In the genomic region with DNA sequence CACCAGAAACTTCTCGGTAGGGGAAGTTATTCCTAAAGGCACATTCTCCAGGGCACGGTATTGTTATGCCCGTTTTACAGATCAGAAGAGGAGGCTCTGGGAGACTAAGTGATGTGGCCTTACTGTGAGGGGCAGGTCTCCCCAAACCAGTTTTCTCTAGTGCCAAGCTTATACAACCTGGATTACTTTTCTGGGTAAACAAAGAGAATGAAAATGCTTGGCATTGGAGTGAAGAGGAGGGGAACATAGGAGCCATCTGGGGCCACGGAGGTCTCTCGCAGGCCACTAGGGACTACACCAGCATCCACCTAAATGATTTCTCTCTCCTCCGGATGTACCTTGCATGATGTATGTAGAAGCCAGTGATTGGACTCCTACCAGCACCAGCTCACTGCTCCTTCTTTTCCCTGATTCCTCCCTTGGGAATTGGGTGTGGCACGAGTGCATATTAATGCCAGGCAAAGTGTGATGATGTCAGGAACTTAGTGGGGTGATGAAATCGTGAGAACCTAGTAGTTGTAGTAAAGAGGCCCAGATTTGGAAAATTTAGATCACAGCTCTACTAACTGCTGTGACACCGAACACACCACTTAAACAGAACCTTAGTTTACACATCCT, we compare ENCODE assay signal across 8 cellular contexts. TPM values are rescaled to one million over a fixed set of nuclear protein-coding genes. Genes with fewer than 3 reads are reported as not detected.
DNase-seq lines count a peak whose midpoint lies in the region; ATAC-seq and TF ChIP-seq lines count a peak whose summit lies in the region.

No MANE protein-coding gene starts in this region.

- H3K4me1 ChIP-seq in iPS-15b (ENCODE audit: control insufficient read depth, insufficient read depth, low read length) = peaks cover 14% of the 10 kb centered on the region
- H3K4me1 ChIP-seq in thoracic aorta (ENCODE audit: control insufficient read depth in 1 of 2, low read depth in 2 of 2) = peaks cover 0 to 4% of the 10 kb centered on the region in 2 donors

- H3K9me3 Mint-ChIP-seq in activated T-helper 17 cell treated with anti-CD3 and anti-CD28 coated beads, Interleukin-2, amount 50 U/mL, for 72 hours = no peaks in the 10 kb centered on the region

- H3K9ac ChIP-seq in iPS-15b (ENCODE audit: low read depth, low read length) = peak overlapping the region; percentile 92

- no peaks in the 10 kb centered on the region for H3K9me3 ChIP-seq in iPS-15b (ENCODE audit: control insufficient read depth, insufficient read depth, low read length)
- H3K9me3 ChIP-seq in thoracic aorta = no peaks in the 10 kb centered on the region

- TF ChIP-seq CTCF in thoracic aorta (IDR thresholded peaks at IDR 0.05) = no peak

- peak overlapping the region in 1 of 2 donors; percentile 54 for H3K27ac ChIP-seq in thoracic aorta

- H3K4me1 Mint-ChIP-seq in activated T-helper 17 cell treated with anti-CD3 and anti-CD28 coated beads, Interleukin-2, amount 50 U/mL, for 72 hours = no peaks in the 10 kb centered on the region

- no peaks in the 10 kb centered on the region for H3K36me3 Mint-ChIP-seq in activated T-helper 17 cell treated with anti-CD3 and anti-CD28 coated beads, Interleukin-2, amount 50 U/mL, for 72 hours (ENCODE audit: low read depth)

- H3K4me3 ChIP-seq in iPS-15b (ENCODE audit: low read depth, low read length) (peak overlapping the region; percentile 90), thoracic aorta (peak overlapping the region; percentile 69)

- intact Hi-C loops in sciatic nerve (cut with DNase I) = no loop called here

- no peak for ATAC-seq in activated T-helper 17 cell treated with anti-CD3 and anti-CD28 coated beads, Interleukin-2, amount 50 U/mL, for 72 hours (replicated peaks)
- ATAC-seq in thoracic aorta (ENCODE audit: insufficient number of reproducible peaks, low FRiP score, low read depth) = peak; percentile 15
- ATAC-seq in sciatic nerve = no peak
- no peak for ATAC-seq in GM19023 (IDR thresholded peaks at IDR 0.05; ENCODE audit: unreplicated experiment)
- no peak for ATAC-seq in HG03378 (IDR thresholded peaks at IDR 0.05; ENCODE audit: unreplicated experiment)

- H3K27ac Mint-ChIP-seq in activated T-helper 17 cell treated with anti-CD3 and anti-CD28 coated beads, Interleukin-2, amount 50 U/mL, for 72 hours = no peak overlapping the region

- DNase-seq in COLO829 (ENCODE audit: low spot score) (peak; percentile 15), HT1080 (ENCODE audit: low read depth) (peak; percentile 1), thoracic aorta (ENCODE audit: low spot score) (no peak), sciatic nerve (ENCODE audit: low spot score) (no peak)

- no peaks in the 10 kb centered on the region for H3K36me3 ChIP-seq in iPS-15b (ENCODE audit: control insufficient read depth, insufficient read depth, low read length)
- H3K36me3 ChIP-seq in thoracic aorta = no peaks in the 10 kb centered on the region

- H3K27me3 ChIP-seq in iPS-15b (ENCODE audit: control insufficient read depth, insufficient read depth, low read length) = no peaks in the 10 kb centered on the region
- H3K27me3 ChIP-seq in thoracic aorta (replicated peaks; ENCODE audit: insufficient read depth) = no peaks in the 10 kb centered on the region

- peak overlapping the region; percentile 65 for H3K4me3 Mint-ChIP-seq in activated T-helper 17 cell treated with anti-CD3 and anti-CD28 coated beads, Interleukin-2, amount 50 U/mL, for 72 hours

- peaks cover 19% of the 10 kb centered on the region for H3K27me3 Mint-ChIP-seq in activated T-helper 17 cell treated with anti-CD3 and anti-CD28 coated beads, Interleukin-2, amount 50 U/mL, for 72 hours

RNA-seq across cellular contexts. Expression of gene TOM1L1, which starts 0.7 kb away (rescaled TPM):
- total RNA-seq in HT1080 (2014; rRNA removed; shearing (Covaris generic)) = 9.2 and 10.5 TPM in 2 replicates
- polyA plus RNA-seq in HT1080 (2015; cell fraction: cytosol; rRNA removed) = 21.3 and 25.4 TPM in 2 replicates
- 21.7 and 24.4 TPM in 2 replicates for polyA plus RNA-seq in HT1080 (2015; cell fraction: nucleus; rRNA removed)
- 1 to 10 TPM; 1.4 to 3.2 TPM for total RNA-seq in activated T-helper 17 cell treated with anti-CD3 and anti-CD28 coated beads, Interleukin-2, amount 50 U/mL, for 72 hours
- 10 to 100 TPM; 42.9 to 62.3 TPM for total RNA-seq in thoracic aorta
- total RNA-seq in sciatic nerve = 15.3 TPM

Comparison
In these comparisons a context has a peak if more than half of its experiments do, and no peak if none do; other contexts are left out.
1. DNase-seq: peak in COLO829 (single experiment) and HT1080 (single experiment); none in thoracic aorta (single experiment) and sciatic nerve (single experiment).